8 cellular contexts compared by ENCODE assay signal in genomic region chr1:31413405-31414005, GRCh38. TPM values are rescaled to one million over a fixed set of nuclear protein-coding genes. Genes with fewer than 3 reads are reported as not detected.
DNase-seq lines count a peak whose midpoint lies in the region; ATAC-seq and TF ChIP-seq lines count a peak whose summit lies in the region.

No MANE protein-coding gene starts in this region.

- CTCF ChIA-PET in T-cell (lab: Charles Lee): no interaction called here

- H3K27me3 ChIP-seq in endocrine pancreas (ENCODE audit: control insufficient read depth, insufficient read depth, low read length) (no peaks in the 10 kb centered on the region), upper lobe of left lung (no peaks in the 10 kb centered on the region)

- peaks cover 69 to 79% of the 10 kb centered on the region in 2 donors for H3K27me3 Mint-ChIP-seq in T-cell
- peaks cover 6% of the 10 kb centered on the region for H3K27me3 Mint-ChIP-seq in mesothelial cell of epicardium (ENCODE audit: low read depth)

- H3K36me3 ChIP-seq in endocrine pancreas (ENCODE audit: control insufficient read depth, insufficient read depth, low read length) (no peaks in the 10 kb centered on the region), upper lobe of left lung (no peaks in the 10 kb centered on the region)

- peak overlapping the region; percentile 60 for H3K9ac ChIP-seq in endocrine pancreas (ENCODE audit: control insufficient read depth, insufficient read depth, low read length)

- TF ChIP-seq EP300 in upper lobe of left lung (IDR thresholded peaks at IDR 0.05): no peak

- H3K27ac Mint-ChIP-seq in T-cell (no peak overlapping the region), mesothelial cell of epicardium (peak overlapping the region; percentile 95)

- DNase-seq in DMS 273 (lab: John Stamatoyannopoulos, UW; ENCODE audit: unreplicated experiment) (peak; percentile 79), DMS 273 treated with DMSO at 0.1 percent for 48 hours (lab: John Stamatoyannopoulos, UW) (no peak), HT1080 (ENCODE audit: low read depth) (peak; percentile 54), T-cell (peak in 12 of 34 experiments; percentile 1 to 23 (median 14)), mesothelial cell of epicardium (ENCODE audit: low spot score in 2 of 2, unreplicated experiment in 2 of 2) (peak; percentile 64 to 75), upper lobe of left lung (peak; percentile 86 to 91)

- peak overlapping the region; percentile 75 to 80 (median 80) for H3K27ac ChIP-seq in upper lobe of left lung

- ATAC-seq in T-cell (replicated peaks in 1 of 4) (peak; percentile 46 to 61 (median 50)), upper lobe of left lung (ENCODE audit: low FRiP score in 2 of 2) (peak; percentile 78 to 83), GM19395 (IDR thresholded peaks at IDR 0.05; ENCODE audit: unreplicated experiment) (no peak)

- H3K9me3 Mint-ChIP-seq in T-cell (no peaks in the 10 kb centered on the region), mesothelial cell of epicardium (no peaks in the 10 kb centered on the region)

- peaks cover 10 to 12% (median 11%) of the 10 kb centered on the region in 3 donors for H3K4me1 Mint-ChIP-seq in T-cell
- H3K4me1 Mint-ChIP-seq in mesothelial cell of epicardium: peaks cover 20% of the 10 kb centered on the region

- peak overlapping the region; percentile 71 to 94 (median 89) for H3K4me3 Mint-ChIP-seq in T-cell
- H3K4me3 Mint-ChIP-seq in mesothelial cell of epicardium: peak overlapping the region; percentile 98

- POLR2A ChIA-PET in T-cell (lab: Charles Lee): no interaction called here

- TF ChIP-seq CTCF in mesothelial cell of epicardium (IDR thresholded peaks at IDR 0.05; ENCODE audit: unreplicated experiment) (no peak), upper lobe of left lung (IDR thresholded peaks at IDR 0.05) (no peak)

- H3K4me1 ChIP-seq in endocrine pancreas (ENCODE audit: control insufficient read depth, insufficient read depth, low read length) (no peaks in the 10 kb centered on the region), upper lobe of left lung (peaks cover 11 to 19% (median 16%) of the 10 kb centered on the region in 4 donors)

- TF ChIP-seq POLR2A in upper lobe of left lung (IDR thresholded peaks at IDR 0.05): peak in 1 of 4 donors; percentile 10

- H3K4me3 ChIP-seq in endocrine pancreas (ENCODE audit: control insufficient read depth, insufficient read depth, low read length) (no peak overlapping the region), upper lobe of left lung (peak overlapping the region; percentile 53 to 81 (median 72))

- WGBS in upper lobe of left lung, 2 donors: 1% methylated on average over 27 to 41 of the region's 56 CpGs

- H3K36me3 Mint-ChIP-seq in T-cell (no peaks in the 10 kb centered on the region), mesothelial cell of epicardium (no peaks in the 10 kb centered on the region)

- H3K9me3 ChIP-seq in endocrine pancreas (ENCODE audit: control insufficient read depth, low read length) (no peaks in the 10 kb centered on the region), upper lobe of left lung (no peaks in the 10 kb centered on the region)

RNA-seq across cellular contexts. Expression of gene SERINC2, which starts 0.5 kb away (rescaled TPM):
- total RNA-seq in HT1080 (2014; rRNA removed; shearing (Covaris generic)): 9.8 and 14.6 TPM in 2 replicates
- polyA plus RNA-seq in HT1080 (2015; cell fraction: cytosol; rRNA removed): 96.6 and 121 TPM in 2 replicates
- 35.3 and 44.7 TPM in 2 replicates for polyA plus RNA-seq in HT1080 (2015; cell fraction: nucleus; rRNA removed)
- total RNA-seq in T-cell (under 1 TPM in 3 of 5 donors, not detected in 2; 0.26 to 0.82 (median 0.36) TPM), mesothelial cell of epicardium (45.4 to 49.1 TPM (median 47.1 TPM) in 3 replicates), upper lobe of left lung (10 to 100 TPM; 32.3 to 45.9 (median 42.1) TPM)

RNA-seq across cellular contexts. Expression of gene FABP3, which starts 40.6 kb away (rescaled TPM):
- total RNA-seq in HT1080 (2014; rRNA removed; shearing (Covaris generic)): not detected in 2 replicates
- not detected in 2 replicates for polyA plus RNA-seq in HT1080 (2015; cell fraction: cytosol; rRNA removed)
- not detected in 2 replicates for polyA plus RNA-seq in HT1080 (2015; cell fraction: nucleus; rRNA removed)
- total RNA-seq in T-cell: under 1 TPM in 1 of 5 donors, not detected in 4; 0.53 TPM
- 4.5 to 6.7 TPM (median 4.6 TPM) in 3 replicates for total RNA-seq in mesothelial cell of epicardium
- 10 to 100 TPM in 5 of 6 donors, 1 to 10 TPM in 1; 4.2 to 98.9 (median 27.2) TPM for total RNA-seq in upper lobe of left lung
